8 cellular contexts compared by ENCODE assay signal in genomic region chr18:76686737-76687231, GRCh38.
DNase-seq lines count a peak whose midpoint lies in the region; ATAC-seq and TF ChIP-seq lines count a peak whose summit lies in the region.

No MANE protein-coding gene starts in this region.

- no peaks in the 10 kb centered on the region for H3K9me3 Mint-ChIP-seq in activated naive CD4-positive, alpha-beta T cell treated with anti-CD3 and anti-CD28 coated beads, Interleukin-2, amount 50 U/mL, for 72 hours

- DNase-seq in NCI-H526 treated with DMSO at 0.1 percent for 48 hours (lab: John Stamatoyannopoulos, UW) (peak; percentile 41), glomerular endothelial cell (ENCODE audit: extremely low read depth, low read depth, low spot score) (peak; percentile 41)
- peak in 1 of 2 donors; percentile 22 for DNase-seq in activated naive CD4-positive, alpha-beta T cell treated with anti-CD3 and anti-CD28 coated beads, Interleukin-2, amount 50 U/mL, for 72 hours (ENCODE audit: low spot score in 2 of 2)

- H3K79me2 ChIP-seq in parathyroid adenoma, result no peaks in the 10 kb centered on the region

- H3K27ac Mint-ChIP-seq in activated naive CD4-positive, alpha-beta T cell treated with anti-CD3 and anti-CD28 coated beads, Interleukin-2, amount 50 U/mL, for 72 hours, result peak overlapping the region in 1 of 2 donors; percentile 13

- H3K4me2 ChIP-seq in parathyroid adenoma (ENCODE audit: low read length), result no peak overlapping the region

- no peaks in the 10 kb centered on the region for H3K27me3 ChIP-seq in parathyroid adenoma (ENCODE audit: control insufficient read depth, insufficient read depth, low read length)

- no peak overlapping the region for H3K27ac ChIP-seq in C4-2B
- no peak overlapping the region for H3K27ac ChIP-seq in parathyroid adenoma

- no peak overlapping the region for H3K9ac ChIP-seq in parathyroid adenoma

- no peaks in the 10 kb centered on the region for H3K36me3 Mint-ChIP-seq in activated naive CD4-positive, alpha-beta T cell treated with anti-CD3 and anti-CD28 coated beads, Interleukin-2, amount 50 U/mL, for 72 hours

- no peaks in the 10 kb centered on the region for H3K36me3 ChIP-seq in parathyroid adenoma (ENCODE audit: control insufficient read depth, insufficient read depth, low read length)

- ATAC-seq in GM18858 (IDR thresholded peaks at IDR 0.05; ENCODE audit: unreplicated experiment) (peak; percentile 64), HG03457 (IDR thresholded peaks at IDR 0.05; ENCODE audit: unreplicated experiment) (peak; percentile 61), HG02970 (IDR thresholded peaks at IDR 0.05; ENCODE audit: low FRiP score, unreplicated experiment) (no peak)
- peak; percentile 55 to 60 for ATAC-seq in activated naive CD4-positive, alpha-beta T cell treated with anti-CD3 and anti-CD28 coated beads, Interleukin-2, amount 50 U/mL, for 72 hours

- H2AFZ ChIP-seq in parathyroid adenoma, result peak overlapping the region; percentile 65

- no peaks in the 10 kb centered on the region for H3K9me3 ChIP-seq in parathyroid adenoma (ENCODE audit: control insufficient read depth, low read length)

- H3K4me1 ChIP-seq in parathyroid adenoma, result peaks cover 4% of the 10 kb centered on the region

- H3K4me3 ChIP-seq in parathyroid adenoma (ENCODE audit: low read depth, low read length), result no peak overlapping the region

- TF ChIP-seq CTCF in C4-2B (conservative IDR thresholded peaks at IDR 0.05) (peak; percentile 74), parathyroid adenoma (IDR thresholded peaks at IDR 0.05) (peak; percentile 60)
